ENCODE assay signal across 1 cellular context in genomic region chr1:39913136-39913535, GRCh38. TPM values are rescaled to one million over a fixed set of nuclear protein-coding genes. Genes with fewer than 3 reads are reported as not detected.
"Had no signal": no experiment of that assay in that cellular context is flagged by ENCODE, and none has a peak within 500 bp of the region (broad histone marks: within the 10 kb centered on the region; RNA-seq: fewer than 3 reads in every experiment).

No MANE protein-coding gene starts in this region.

RNA-seq across cellular contexts. Expression of gene MYCL, which starts 11.4 kb away (rescaled TPM):
- total RNA-seq: naive thymus-derived CD8-positive, alpha-beta T cell had no signal
